In genomic region chr4:172088556-172088955, GRCh38 we compare ENCODE assay signal across 34 cellular contexts.
"Had no signal": no experiment of that assay in that cellular context is flagged by ENCODE, and none has a peak within 500 bp of the region (broad histone marks: within the 10 kb centered on the region; RNA-seq: fewer than 3 reads in every experiment).

No MANE protein-coding gene starts in this region.

- H3K4me3 ChIP-seq: MG63 had no signal

- DNase-seq: Karpas-422, Kasumi-1, MG63, MM.1S, MV-4-11, NCI-H1048, NCI-H1092, NCI-H1092 treated with DMSO at 0.1 percent for 48 hours, NCI-H1105, NCI-H1105 treated with DMSO at 0.1 percent for 48 hours, NCI-H1417, NCI-H1417 treated with DMSO at 0.1 percent for 48 hours, NCI-H1436, NCI-H1436 treated with DMSO at 0.1 percent for 48 hours, NCI-H146, NCI-H1694, NCI-H1694 treated with DMSO at 0.1 percent for 48 hours, NCI-H187, NCI-H187 treated with DMSO at 0.1 percent for 48 hours, NCI-H1930, NCI-H2029, NCI-H2029 treated with DMSO at 0.1 percent for 48 hours, NCI-H2081, NCI-H2081 treated with DMSO at 0.1 percent for 48 hours, NCI-H2107, NCI-H2171, NCI-H2171 treated with DMSO at 0.1 percent for 48 hours, NCI-H2227 treated with DMSO at 0.1 percent for 48 hours, NCI-H226, NCI-H345, NCI-H446, NCI-H446 treated with DMSO at 0.1 percent for 48 hours, NCI-H510A, NCI-H510A treated with DMSO at 0.1 percent for 48 hours had no signal

- H3K27me3 ChIP-seq: MG63 had no signal

- H3K36me3 ChIP-seq: MG63 had no signal

- H3K9me3 ChIP-seq: MG63 had no signal
